ENCODE assay signal across 32 cellular contexts in the genomic region with DNA sequence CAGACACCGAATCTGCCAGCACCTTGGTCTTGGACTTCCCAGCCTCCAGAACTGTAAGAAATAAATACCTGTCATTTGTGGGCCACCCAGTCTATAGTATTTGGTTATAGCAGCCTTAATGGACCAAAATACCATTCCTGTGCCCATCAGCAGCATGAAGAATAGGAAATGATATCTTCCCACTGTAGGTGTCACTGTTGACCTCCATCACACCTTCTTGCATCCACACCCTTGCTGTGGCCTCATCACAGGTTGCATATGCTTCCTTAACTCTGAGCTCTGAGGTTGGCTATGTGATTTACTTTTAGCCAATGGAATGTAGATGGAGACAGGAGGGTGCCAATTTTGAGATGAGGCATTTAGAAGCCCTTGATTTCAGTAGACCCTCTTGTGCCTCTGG.
"Had no signal": no experiment of that assay in that cellular context is flagged by ENCODE, and none has a peak within 500 bp of the region (broad histone marks: within the 10 kb centered on the region; RNA-seq: fewer than 3 reads in every experiment).

No MANE protein-coding gene starts in this region.

- H3K27me3 Mint-ChIP-seq: activated CD4-positive, alpha-beta memory T cell treated with anti-CD3 and anti-CD28 coated beads, Interleukin-2, amount 10 ng/mL, durations not matched to agents 7 days and 5 days; activated CD4-positive, alpha-beta T cell treated with anti-CD3 and anti-CD28 coated beads, Interleukin-2, amount 10 ng/mL, durations not matched to agents 7 days and 5 days; memory B cell had no signal

- H3K36me3 Mint-ChIP-seq: memory B cell had no signal

- H3K79me2 ChIP-seq: hepatocyte had no signal

- H3K9me3 Mint-ChIP-seq: activated CD4-positive, alpha-beta memory T cell treated with anti-CD3 and anti-CD28 coated beads, Interleukin-2, amount 10 ng/mL, durations not matched to agents 7 days and 5 days; activated CD4-positive, alpha-beta T cell treated with anti-CD3 and anti-CD28 coated beads, Interleukin-2, amount 10 ng/mL, durations not matched to agents 7 days and 5 days; activated T-cell treated with anti-CD3 and anti-CD28 coated beads, Interleukin-2, amount 50 U/mL, for 4 hours; activated T-helper 17 cell treated with anti-CD3 and anti-CD28 coated beads, Interleukin-2, amount 50 U/mL, for 72 hours; nephron; stimulated activated naive B cell treated with anti-CD40 and anti-IgM and Interleukin-4, amounts not matched to agents 10 μg/mL and 1 μg/mL and 100 μg/mL, for 72 hours had no signal

- H3K4me3 Mint-ChIP-seq: activated CD4-positive, alpha-beta memory T cell treated with anti-CD3 and anti-CD28 coated beads, Interleukin-2, amount 10 ng/mL, durations not matched to agents 7 days and 5 days; activated CD4-positive, alpha-beta T cell treated with anti-CD3 and anti-CD28 coated beads, Interleukin-2, amount 10 ng/mL, durations not matched to agents 7 days and 5 days; activated T-cell treated with anti-CD3 and anti-CD28 coated beads, Interleukin-2, amount 50 U/mL, for 4 hours; activated T-helper 17 cell treated with anti-CD3 and anti-CD28 coated beads, Interleukin-2, amount 50 U/mL, for 72 hours; effector memory CD8-positive, alpha-beta T cell; memory B cell; nephron; stimulated activated naive B cell treated with anti-CD40 and anti-IgM and Interleukin-4, amounts not matched to agents 10 μg/mL and 1 μg/mL and 100 μg/mL, for 72 hours; T-helper 17 cell had no signal

- ATAC-seq: activated T-cell treated with anti-CD3 and anti-CD28 coated beads, Interleukin-2, amount 50 U/mL, for 4 hours; activated T-helper 17 cell treated with anti-CD3 and anti-CD28 coated beads, Interleukin-2, amount 50 U/mL, for 72 hours; effector memory CD8-positive, alpha-beta T cell; gastroesophageal sphincter; left colon; stimulated activated naive B cell treated with anti-CD40 and anti-IgM and Interleukin-4, amounts not matched to agents 10 μg/mL and 1 μg/mL and 100 μg/mL, for 72 hours; T-helper 17 cell; upper lobe of right lung had no signal

- H3K4me1 ChIP-seq: gastroesophageal sphincter, stomach, suprapubic skin, tibial artery, upper lobe of right lung had no signal

- H3K4me3 ChIP-seq: coronary artery, gastroesophageal sphincter, hepatocyte, ovary, sigmoid colon, smooth muscle cell, stomach, suprapubic skin, tibial artery, upper lobe of right lung had no signal

- H3K9me3 ChIP-seq: gastroesophageal sphincter, neutrophil, ovary, sigmoid colon, suprapubic skin, tibial artery, upper lobe of right lung had no signal

- H3K4me2 ChIP-seq: hepatocyte, smooth muscle cell had no signal

- DNase-seq: activated CD4-positive, alpha-beta memory T cell treated with anti-CD3 and anti-CD28 coated beads, Interleukin-2, amount 10 ng/mL, durations not matched to agents 7 days and 5 days; activated CD4-positive, alpha-beta T cell treated with anti-CD3 and anti-CD28 coated beads for 1 hour; activated CD4-positive, alpha-beta T cell treated with anti-CD3 and anti-CD28 coated beads, Interleukin-2, amount 10 ng/mL, durations not matched to agents 7 days and 5 days; activated CD8-positive, alpha-beta memory T cell treated with anti-CD3 and anti-CD28 coated beads, Interleukin-2, amount 50 U/mL, for 48 hours; activated gamma-delta T cell treated with Interleukin-2 at 50 U/mL for 16 hours; activated naive CD4-positive, alpha-beta T cell treated with anti-CD3 and anti-CD28 coated beads, Interleukin-2, amount 50 U/mL, for 16 hours; activated T-cell treated with anti-CD3 and anti-CD28 coated beads, Interleukin-2, amount 50 U/mL, for 4 hours; amniotic stem cell; brain microvascular endothelial cell; effector memory CD8-positive, alpha-beta T cell; kidney; left colon; ovary; sigmoid colon; stimulated activated CD4-positive, alpha-beta T cell treated with anti-CD3 and anti-CD28 coated beads, Interleukin-15, amount 100 ng/mL, for 24 hours; stimulated activated CD4-positive, alpha-beta T cell treated with anti-CD3 and anti-CD28 coated beads, Interleukin-2, amount 100 ng/mL, for 24 hours; stimulated activated naive B cell treated with anti-CD40 and anti-IgM and Interleukin-4, amounts not matched to agents 10 μg/mL and 1 μg/mL and 100 μg/mL, for 72 hours; stomach; T-helper 17 cell; T1000; upper lobe of right lung had no signal

- H3K27ac ChIP-seq: brain microvascular endothelial cell, coronary artery, gastroesophageal sphincter, hepatocyte, neutrophil, ovary, sigmoid colon, stomach, suprapubic skin, tibial artery, upper lobe of right lung had no signal

- H3K4me1 Mint-ChIP-seq: activated CD4-positive, alpha-beta memory T cell treated with anti-CD3 and anti-CD28 coated beads, Interleukin-2, amount 10 ng/mL, durations not matched to agents 7 days and 5 days; activated CD4-positive, alpha-beta T cell treated with anti-CD3 and anti-CD28 coated beads, Interleukin-2, amount 10 ng/mL, durations not matched to agents 7 days and 5 days; activated T-helper 17 cell treated with anti-CD3 and anti-CD28 coated beads, Interleukin-2, amount 50 U/mL, for 72 hours; memory B cell; stimulated activated naive B cell treated with anti-CD40 and anti-IgM and Interleukin-4, amounts not matched to agents 10 μg/mL and 1 μg/mL and 100 μg/mL, for 72 hours; T-helper 17 cell had no signal

- H3K27ac Mint-ChIP-seq: activated CD4-positive, alpha-beta memory T cell treated with anti-CD3 and anti-CD28 coated beads, Interleukin-2, amount 10 ng/mL, durations not matched to agents 7 days and 5 days; activated CD4-positive, alpha-beta T cell treated with anti-CD3 and anti-CD28 coated beads, Interleukin-2, amount 10 ng/mL, durations not matched to agents 7 days and 5 days; activated T-helper 17 cell treated with anti-CD3 and anti-CD28 coated beads, Interleukin-2, amount 50 U/mL, for 72 hours; effector memory CD8-positive, alpha-beta T cell; memory B cell; nephron; progenitor cell of endocrine pancreas; stimulated activated naive B cell treated with anti-CD40 and anti-IgM and Interleukin-4, amounts not matched to agents 10 μg/mL and 1 μg/mL and 100 μg/mL, for 72 hours; T-helper 17 cell had no signal

- H2AFZ ChIP-seq: hepatocyte had no signal

- H3K27me3 ChIP-seq: brain microvascular endothelial cell, hepatocyte, neutrophil, ovary, sigmoid colon, stomach, tibial artery, upper lobe of right lung had no signal

- H3K36me3 ChIP-seq: brain microvascular endothelial cell, gastroesophageal sphincter, neutrophil, ovary, sigmoid colon, stomach, suprapubic skin, tibial artery, upper lobe of right lung had no signal
